ENCODE assay signal across 8 cellular contexts in genomic region chr11:9385288-9385902, GRCh38. TPM values are rescaled to one million over a fixed set of nuclear protein-coding genes. Genes with fewer than 3 reads are reported as not detected.
DNase-seq lines count a peak whose midpoint lies in the region; ATAC-seq and TF ChIP-seq lines count a peak whose summit lies in the region.

No MANE protein-coding gene starts in this region.

- no TSS peak for BruUV-seq in OCI-LY7 (replicated peaks; lab: Mats Ljungman, UMichigan)

- H3K36me3 Mint-ChIP-seq in chondrocyte (ENCODE audit: low read depth) (no peaks in the 10 kb centered on the region), memory B cell (peaks cover 3% of the 10 kb centered on the region)

- H3K4me2 ChIP-seq in OCI-LY7 (ENCODE audit: low read length), result peak overlapping the region; percentile 82

- H3K4me3 ChIP-seq in OCI-LY7 (ENCODE audit: low read depth, low read length, poor library complexity, severe bottlenecking) (peak overlapping the region; percentile 97), upper lobe of right lung (peak overlapping the region; percentile 97)

- H4K20me1 ChIP-seq in OCI-LY7 (ENCODE audit: insufficient read depth, low read length), result peaks cover 24% of the 10 kb centered on the region

- H3K27me3 Mint-ChIP-seq in chondrocyte (ENCODE audit: low read depth), result no peaks in the 10 kb centered on the region
- H3K27me3 Mint-ChIP-seq in memory B cell, result no peaks in the 10 kb centered on the region

- H3K36me3 ChIP-seq in OCI-LY7 (ENCODE audit: insufficient read depth, low read length) (peaks cover 50% of the 10 kb centered on the region), upper lobe of right lung (no peaks in the 10 kb centered on the region)

- H3K9me2 ChIP-seq in OCI-LY7 (ENCODE audit: insufficient read depth, low read length), result no peaks in the 10 kb centered on the region

- peaks cover 62% of the 10 kb centered on the region for H3K79me2 ChIP-seq in OCI-LY7 (ENCODE audit: insufficient read depth, low read depth, low read length)

- intact Hi-C loops in OCI-LY7 (cut with micrococcal nuclease; ENCODE audit: unreplicated experiment) (loop anchor here (2.0 to 10.0 kb wide), 3 partner anchors 71 to 929 kb away; partner anchors contain the start of gene TMEM41B), upper lobe of right lung (cut with DNase I) (no loop called here)

- H3K9me3 Mint-ChIP-seq in chondrocyte (ENCODE audit: low read depth) (no peaks in the 10 kb centered on the region), memory B cell (no peaks in the 10 kb centered on the region)

- DNase-seq in DMS79 treated with DMSO at 0.1 percent for 48 hours (lab: John Stamatoyannopoulos, UW), result peak; percentile 16
- no peak for DNase-seq in DMS79 (lab: John Stamatoyannopoulos, UW)
- DNase-seq in OCI-LY7 (ENCODE audit: low spot score), result peak; percentile 40
- no peak for DNase-seq in chondrocyte (ENCODE audit: low spot score)
- no peak for DNase-seq in memory B cell (ENCODE audit: low spot score in 2 of 2)
- DNase-seq in upper lobe of right lung, result no peak
- no peak for DNase-seq in stimulated activated CD4-positive, alpha-beta T cell treated with anti-CD3 and anti-CD28 coated beads, Interleukin-2, amount 100 ng/mL, for 48 hours

- H3K27ac Mint-ChIP-seq in chondrocyte (ENCODE audit: unreplicated experiment) (peak overlapping the region; percentile 95), memory B cell (peak overlapping the region; percentile 92)

- H3K27ac ChIP-seq in OCI-LY7 (ENCODE audit: low read depth, low read length, poor library complexity, severe bottlenecking), result peak overlapping the region; percentile 64
- peak overlapping the region; percentile 94 for H3K27ac ChIP-seq in upper lobe of right lung

- peak overlapping the region; percentile 92 for H3K4me3 Mint-ChIP-seq in chondrocyte (ENCODE audit: unreplicated experiment)
- peak overlapping the region; percentile 97 for H3K4me3 Mint-ChIP-seq in memory B cell

- ATAC-seq in HG02798 (IDR thresholded peaks at IDR 0.05; ENCODE audit: poor library complexity, unreplicated experiment) (peak; percentile 6), memory B cell (ENCODE audit: low read depth) (no peak), upper lobe of right lung (peak; percentile 78)

- no peaks in the 10 kb centered on the region for H3K27me3 ChIP-seq in upper lobe of right lung

- CTCF ChIA-PET in OCI-LY7 (lab: Charles Lee; ENCODE audit: unreplicated experiment), result interaction anchor here (1.0 to 1.5 kb wide), 2 partner anchors 37 to 424 kb away, joined by 3 read pairs; no protein-coding TSS in a partner anchor

- POLR2A ChIA-PET in OCI-LY7 (lab: Charles Lee), result interaction anchor here (0.6 to 2.9 kb wide), 15 partner anchors 9 to 216 kb away, joined by 3 to 15 read pairs (median 4); partner anchors contain the start of genes WEE1 and ZNF143

- TF ChIP-seq CTCF in OCI-LY7 (conservative IDR thresholded peaks at IDR 0.05; ENCODE audit: low read length) (no peak), chondrocyte (IDR thresholded peaks at IDR 0.05) (peak; percentile 5), upper lobe of right lung (IDR thresholded peaks at IDR 0.05) (peak; percentile 0)

- peaks cover 27% of the 10 kb centered on the region for H3K4me1 ChIP-seq in OCI-LY7 (ENCODE audit: insufficient read depth, low read length, poor library complexity, severe bottlenecking)
- H3K4me1 ChIP-seq in upper lobe of right lung, result peaks cover 12% of the 10 kb centered on the region

- H3K4me1 Mint-ChIP-seq in chondrocyte (ENCODE audit: low read depth) (peaks cover 44% of the 10 kb centered on the region), memory B cell (peaks cover 17% of the 10 kb centered on the region)

- H3K9me3 ChIP-seq in OCI-LY7 (ENCODE audit: low read length) (no peaks in the 10 kb centered on the region), upper lobe of right lung (no peaks in the 10 kb centered on the region)

- no peak overlapping the region for H2AFZ ChIP-seq in OCI-LY7 (ENCODE audit: low read length)

RNA-seq across cellular contexts. Expression of gene IPO7, which starts 0.9 kb away (rescaled TPM):
- total RNA-seq in OCI-LY7 (2014; rRNA removed; shearing (Covaris generic)), result 88.3 and 120 TPM in 2 replicates
- 150 and 160 TPM in 2 replicates for total RNA-seq in OCI-LY7 (2022)
- 113 to 143 TPM (median 114 TPM) in 3 replicates for total RNA-seq in chondrocyte
- 120 TPM for total RNA-seq in upper lobe of right lung

Comparison
In these comparisons a context has a peak if more than half of its experiments do, and no peak if none do; other contexts are left out.
1. DNase-seq: peak in DMS79 treated with DMSO at 0.1 percent for 48 hours (single experiment) and OCI-LY7 (single experiment); none in DMS79 (single experiment), chondrocyte (single experiment), memory B cell (0 of 2), upper lobe of right lung (single experiment) and stimulated activated CD4-positive, alpha-beta T cell treated with anti-CD3 and anti-CD28 coated beads, Interleukin-2, amount 100 ng/mL, for 48 hours (0 of 2).